ENCODE assay signal across 18 cellular contexts in genomic region chr19:16869331-16869972, GRCh38. TPM values are rescaled to one million over a fixed set of nuclear protein-coding genes. Genes with fewer than 3 reads are reported as not detected.
"Had no signal": no experiment of that assay in that cellular context is flagged by ENCODE, and none has a peak within 500 bp of the region (broad histone marks: within the 10 kb centered on the region; RNA-seq: fewer than 3 reads in every experiment).

No MANE protein-coding gene starts in this region.

- DNase-seq: dermis blood vessel endothelial cell; dorsolateral prefrontal cortex; effector CD4-positive, alpha-beta T cell; effector memory CD4-positive, alpha-beta T cell; foreskin keratinocyte; hippocampal formation; left cardiac atrium; left ventricle myocardium superior; lower lobe of right lung; mesenchymal stem cell; mucosa of descending colon had no signal

- H3K4me1 ChIP-seq: foreskin keratinocyte, left lung had no signal

- H3K27ac Mint-ChIP-seq: mesothelial cell of epicardium had no signal

- ATAC-seq: foreskin keratinocyte, gastroesophageal sphincter, heart left ventricle, left cardiac atrium, left lung, left ventricle myocardium superior, lower lobe of right lung, mucosa of descending colon had no signal

- H3K4me3 Mint-ChIP-seq: mesothelial cell of epicardium had no signal

- H3K4me1 Mint-ChIP-seq: mesothelial cell of epicardium had no signal

- H3K4me3 ChIP-seq: coronary artery, dorsolateral prefrontal cortex, esophagus muscularis mucosa, gastroesophageal sphincter, heart left ventricle, left lung, lower lobe of right lung, mucosa of descending colon had no signal

- H3K27ac ChIP-seq: coronary artery, dorsolateral prefrontal cortex, esophagus muscularis mucosa, foreskin keratinocyte, gastroesophageal sphincter, left lung, lower lobe of right lung had no signal

- H3K27me3 ChIP-seq: dorsolateral prefrontal cortex, esophagus muscularis mucosa, foreskin keratinocyte, gastroesophageal sphincter, heart left ventricle, left lung had no signal

- H3K9me3 ChIP-seq: esophagus muscularis mucosa, gastroesophageal sphincter, heart left ventricle, left lung, lower lobe of right lung, mucosa of descending colon had no signal

RNA-seq across cellular contexts. Expression of gene F2RL3, which starts 19.3 kb away (rescaled TPM):
- total RNA-seq: epithelial cell of proximal tubule, foreskin keratinocyte, mesothelial cell of epicardium had no signal
